Comparison of ENCODE assay signal across 12 cellular contexts in the genomic region with DNA sequence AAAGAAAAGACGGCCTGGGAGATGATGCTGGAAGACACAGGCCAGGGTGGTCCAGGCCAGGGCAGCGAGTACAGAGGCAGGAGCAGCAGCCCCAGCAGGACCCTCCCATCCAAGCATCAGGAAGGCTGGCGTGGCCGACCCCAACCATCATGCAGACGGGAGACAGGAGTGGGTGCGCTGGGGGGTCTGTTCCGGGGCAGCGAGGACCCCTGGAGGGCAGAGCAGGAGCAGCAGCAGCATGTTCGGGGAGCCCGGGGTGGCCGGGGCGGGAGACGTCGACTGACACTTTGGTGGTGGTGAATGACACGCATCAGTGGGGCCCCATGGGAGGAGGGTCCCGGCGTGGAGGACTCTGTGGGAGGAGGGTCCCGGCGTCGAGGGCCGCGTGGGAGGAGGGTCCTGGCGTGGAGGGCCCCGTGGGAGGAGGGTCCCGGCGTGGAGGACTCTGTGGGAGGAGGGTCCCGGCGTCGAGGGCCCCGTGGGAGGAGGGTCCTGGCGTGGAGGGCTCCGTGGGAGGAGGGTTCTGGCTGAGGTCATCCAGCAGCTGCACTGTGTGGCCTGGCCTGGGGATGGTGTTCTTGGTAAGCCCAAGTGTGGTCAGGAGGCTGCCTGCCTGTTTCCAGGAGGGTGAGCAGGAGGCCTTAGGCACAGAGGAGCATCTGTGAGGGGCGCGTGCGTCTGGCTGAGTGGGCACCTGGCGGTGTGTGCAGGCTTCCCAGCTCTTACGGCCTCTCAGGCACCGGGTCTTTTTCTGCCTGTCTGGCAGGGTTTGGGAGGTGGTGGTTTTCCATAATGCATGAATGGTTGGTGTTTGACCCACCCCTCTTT. TPM values are rescaled to one million over a fixed set of nuclear protein-coding genes. Genes with fewer than 3 reads are reported as not detected.
A peak's percentile ranks its signal among the peaks of the same experiment; 100 is the strongest.
DNase-seq lines count a peak whose midpoint lies in the region; ATAC-seq, FAIRE-seq and TF ChIP-seq lines count a peak whose summit lies in the region.
"Had no signal": no experiment of that assay in that cellular context is flagged by ENCODE, and none has a peak within 500 bp of the region (broad histone marks: within the 10 kb centered on the region; RNA-seq: fewer than 3 reads in every experiment).

No MANE protein-coding gene starts in this region.

- no peak overlapping the region for H3K9ac ChIP-seq in PC-3 (ENCODE audit: low read length)
- H3K9ac ChIP-seq in fibroblast of lung (ENCODE audit: insufficient read depth, low read length), result no peak overlapping the region

- H3K4me1 Mint-ChIP-seq in Calu3 (ENCODE audit: low read depth, unreplicated experiment), result no peaks in the 10 kb centered on the region
- no peaks in the 10 kb centered on the region for H3K4me1 Mint-ChIP-seq in activated CD8-positive, alpha-beta T cell treated with anti-CD3 and anti-CD28 coated beads for 36 hours (ENCODE audit: low read depth)

- H3K27ac Mint-ChIP-seq in Calu3 (ENCODE audit: unreplicated experiment), result no peak overlapping the region
- no peak overlapping the region for H3K27ac Mint-ChIP-seq in activated CD8-positive, alpha-beta T cell treated with anti-CD3 and anti-CD28 coated beads for 36 hours

- H3K4me3 Mint-ChIP-seq in Calu3 (ENCODE audit: low read depth, unreplicated experiment), result no peak overlapping the region
- H3K4me3 Mint-ChIP-seq in activated CD8-positive, alpha-beta T cell treated with anti-CD3 and anti-CD28 coated beads for 36 hours, result no peak overlapping the region
- H3K4me3 Mint-ChIP-seq: activated T-cell treated with anti-CD3 and anti-CD28 coated beads, Interleukin-2, amount 50 U/mL, for 4 hours had no signal

- intact Hi-C loops in Calu3 (cut with micrococcal nuclease; ENCODE audit: unreplicated experiment), result no loop called here
- intact Hi-C loops in PC-3 (cut with micrococcal nuclease), result no loop called here
- intact Hi-C loops in psoas muscle (cut with DNase I), result loop anchor here in 1 of 2 donors (5.0 kb wide), 1 partner anchor 39 kb away; the partner anchor contains the start of gene FAM20C
- intact Hi-C loops in activated CD8-positive, alpha-beta T cell treated with anti-CD3 and anti-CD28 coated beads for 36 hours (cut with micrococcal nuclease), result no loop called here

- H3F3A ChIP-seq in PC-3 (ENCODE audit: low read length, unreplicated experiment), result no peaks in the 10 kb centered on the region

- H3K4me2 ChIP-seq in PC-3 (ENCODE audit: low read length) (no peak overlapping the region), fibroblast of lung (ENCODE audit: extremely low read depth, insufficient read depth, low read length) (no peak overlapping the region)

- H3K9me3 ChIP-seq in PC-3 (ENCODE audit: low read length) (no peaks in the 10 kb centered on the region), fibroblast of lung (ENCODE audit: control insufficient read depth, insufficient read depth, low read depth, low read length) (no peaks in the 10 kb centered on the region), psoas muscle (no peaks in the 10 kb centered on the region)

- H3K4me3 ChIP-seq in PC-3 (ENCODE audit: low read length) (no peak overlapping the region), fibroblast of lung (replicated peaks in 1 of 4; ENCODE audit: control extremely low read depth in 1 of 4, insufficient read depth in 1 of 4, low read depth in 3 of 4, low read length in 4 of 4) (no peak overlapping the region), psoas muscle (no peak overlapping the region)

- peak; percentile 44 for TF ChIP-seq CTCF in Calu3 (IDR thresholded peaks at IDR 0.05; ENCODE audit: unreplicated experiment)
- peak; percentile 44 for TF ChIP-seq CTCF in PC-3 (conservative IDR thresholded peaks at IDR 0.05; ENCODE audit: low read depth, low read length)
- TF ChIP-seq CTCF in fibroblast of lung (conservative IDR thresholded peaks at IDR 0.05 in 1 of 2, IDR thresholded peaks at IDR 0.05 in 1 of 2; ENCODE audit: low read depth in 1 of 2, low read length in 2 of 2), result peak; percentile 5 to 41
- peak; percentile 22 for TF ChIP-seq CTCF in psoas muscle (IDR thresholded peaks at IDR 0.05)
- TF ChIP-seq CTCF in activated CD8-positive, alpha-beta T cell treated with anti-CD3 and anti-CD28 coated beads for 36 hours (IDR thresholded peaks at IDR 0.05), result no peak

- H3K4me1 ChIP-seq in PC-3 (ENCODE audit: insufficient read depth, low read length) (peaks cover 7% of the 10 kb centered on the region; the same call in 1 of the 2 replicates), fibroblast of lung (ENCODE audit: control insufficient read depth, extremely low read depth, insufficient read depth, low read length) (peaks cover 55% of the 10 kb centered on the region), psoas muscle (peaks cover 77% of the 10 kb centered on the region)

- no peak overlapping the region for H3K27ac ChIP-seq in PC-3 (ENCODE audit: low read length)
- peak overlapping the region; percentile 95 for H3K27ac ChIP-seq in fibroblast of lung (ENCODE audit: insufficient read depth, low read length)
- H3K27ac ChIP-seq in psoas muscle, result peak overlapping the region; percentile 92

- H2AFZ ChIP-seq in PC-3 (ENCODE audit: low read length) (no peak overlapping the region), fibroblast of lung (ENCODE audit: low read length) (no peak overlapping the region)

- ATAC-seq in PC-3, result no peak
- ATAC-seq in psoas muscle, result no peak
- ATAC-seq in activated CD8-positive, alpha-beta T cell treated with anti-CD3 and anti-CD28 coated beads for 36 hours, result no peak
- no peak for ATAC-seq in HG03039 (IDR thresholded peaks at IDR 0.05; ENCODE audit: unreplicated experiment)
- ATAC-seq: activated T-cell treated with anti-CD3 and anti-CD28 coated beads, Interleukin-2, amount 50 U/mL, for 4 hours had no signal

- H3K27me3 ChIP-seq in PC-3 (ENCODE audit: low read length), result no peaks in the 10 kb centered on the region
- H3K27me3 ChIP-seq in fibroblast of lung (ENCODE audit: control insufficient read depth, insufficient read depth, low read length), result no peaks in the 10 kb centered on the region
- H3K27me3 ChIP-seq in psoas muscle (ENCODE audit: insufficient read depth in 3 of 3, low read length in 2 of 3), result no peaks in the 10 kb centered on the region

- H3K79me2 ChIP-seq in PC-3 (ENCODE audit: low read length), result no peaks in the 10 kb centered on the region
- peaks cover 37% of the 10 kb centered on the region for H3K79me2 ChIP-seq in fibroblast of lung (ENCODE audit: control insufficient read depth, insufficient read depth, low read length)

- FAIRE-seq in GM19239 (lab: Jason Lieb, UNC), result no peak

- H3K9me2 ChIP-seq in PC-3 (replicated peaks; ENCODE audit: low read length), result no peaks in the 10 kb centered on the region

- no peaks in the 10 kb centered on the region for H3K9me3 Mint-ChIP-seq in Calu3 (ENCODE audit: low read depth, unreplicated experiment)
- no peaks in the 10 kb centered on the region for H3K9me3 Mint-ChIP-seq in activated CD8-positive, alpha-beta T cell treated with anti-CD3 and anti-CD28 coated beads for 36 hours
- H3K9me3 Mint-ChIP-seq: activated T-cell treated with anti-CD3 and anti-CD28 coated beads, Interleukin-2, amount 50 U/mL, for 4 hours had no signal

- POLR2A ChIA-PET in PC-3 (lab: Charles Lee; ENCODE audit: unreplicated experiment), result no interaction called here
- POLR2A ChIA-PET in activated CD8-positive, alpha-beta T cell treated with anti-CD3 and anti-CD28 coated beads for 36 hours (lab: Charles Lee), result no interaction called here

- DNase-seq in Calu3, result no peak
- DNase-seq in PC-3, result no peak
- peak in 1 of 2 donors; percentile 49 for DNase-seq in fibroblast of lung (ENCODE audit: low read depth in 2 of 2)
- no peak for DNase-seq in psoas muscle
- DNase-seq in activated CD8-positive, alpha-beta T cell treated with anti-CD3 and anti-CD28 coated beads for 36 hours, result no peak
- no peak for DNase-seq in GM19239 (ENCODE audit: insufficient read length, low spot score)
- no peak for DNase-seq in activated CD8-positive, alpha-beta memory T cell treated with anti-CD3 and anti-CD28 coated beads for 24 hours
- DNase-seq: activated T-cell treated with anti-CD3 and anti-CD28 coated beads, Interleukin-2, amount 50 U/mL, for 4 hours; NCI-H524; T-helper 2 cell had no signal

- H3K36me3 Mint-ChIP-seq in Calu3 (ENCODE audit: insufficient read depth, unreplicated experiment), result no peaks in the 10 kb centered on the region
- H3K36me3 Mint-ChIP-seq in activated CD8-positive, alpha-beta T cell treated with anti-CD3 and anti-CD28 coated beads for 36 hours (ENCODE audit: low read depth), result no peaks in the 10 kb centered on the region

- 70 to 72% (median 71%) methylated on average over 36 to 38 of the region's 38 CpGs for WGBS in psoas muscle, 3 donors

- BruUV-seq in Calu3 (replicated peaks; lab: Mats Ljungman, UMichigan) (no TSS peak), PC-3 (replicated peaks; lab: Mats Ljungman, UMichigan) (no TSS peak)

- H3K36me3 ChIP-seq in PC-3 (ENCODE audit: low read depth, low read length) (peaks cover 8% of the 10 kb centered on the region; the same call in 1 of the 2 replicates), fibroblast of lung (ENCODE audit: control insufficient read depth, insufficient read depth, low read length) (peaks cover 11% of the 10 kb centered on the region), psoas muscle (ENCODE audit: insufficient read depth in 1 of 2, low read depth in 1 of 2) (no peaks in the 10 kb centered on the region)

- H4K20me1 ChIP-seq in PC-3 (ENCODE audit: low read length), result no peaks in the 10 kb centered on the region
- H4K20me1 ChIP-seq in fibroblast of lung (ENCODE audit: control insufficient read depth, extremely low read depth, insufficient read depth, low read length), result no peaks in the 10 kb centered on the region

- CTCF ChIA-PET in Calu3 (lab: Charles Lee) (no interaction called here), PC-3 (lab: Charles Lee) (no interaction called here)
- CTCF ChIA-PET in activated CD8-positive, alpha-beta T cell treated with anti-CD3 and anti-CD28 coated beads for 36 hours (lab: Charles Lee), result no interaction called here

- peaks cover 36% of the 10 kb centered on the region for H3K27me3 Mint-ChIP-seq in Calu3 (ENCODE audit: unreplicated experiment)
- peaks cover 3% of the 10 kb centered on the region for H3K27me3 Mint-ChIP-seq in activated CD8-positive, alpha-beta T cell treated with anti-CD3 and anti-CD28 coated beads for 36 hours

RNA-seq across cellular contexts. Expression of gene FAM20C, which starts 38.9 kb away (rescaled TPM):
- total RNA-seq in Calu3 (2022) (4.9 and 9.1 TPM in 2 replicates), PC-3 (2014; rRNA removed) (87.9 and 119 TPM in 2 replicates), fibroblast of lung (52.9 and 70.7 TPM in 2 replicates), psoas muscle (10 to 100 TPM; 28.1 to 47.6 (median 43.6) TPM)
- polyA plus RNA-seq in fibroblast of lung (31.8 and 49.8 TPM in 2 replicates), psoas muscle (10 to 100 TPM; 15.6 to 18.3 (median 16.5) TPM)
- 63.2 and 98.4 TPM in 2 replicates for polyA plus RNA-seq in fibroblast of lung (2012)
- polyA minus RNA-seq in fibroblast of lung (ENCODE audit: low replicate concordance), result 34.0 and 76.6 TPM in 2 replicates
- total RNA-seq in activated CD8-positive, alpha-beta T cell treated with anti-CD3 and anti-CD28 coated beads for 36 hours, result 1 to 10 TPM in 1 of 2 experiments, under 1 TPM in 1; 0.29 to 1.1 TPM

RNA-seq across cellular contexts. Expression of gene FOXL3, which starts 58.7 kb away (rescaled TPM):
- total RNA-seq in Calu3 (2022) (not detected in 2 replicates), PC-3 (2014; rRNA removed) (not detected in 2 replicates), fibroblast of lung (not detected in 2 replicates), psoas muscle (not detected)
- polyA plus RNA-seq in fibroblast of lung (not detected in 2 replicates), psoas muscle (not detected)
- not detected in 2 replicates for polyA plus RNA-seq in fibroblast of lung (2012)
- not detected in 2 replicates for polyA minus RNA-seq in fibroblast of lung (ENCODE audit: low replicate concordance)
- not detected for total RNA-seq in activated CD8-positive, alpha-beta T cell treated with anti-CD3 and anti-CD28 coated beads for 36 hours
- total RNA-seq: activated T-cell treated with anti-CD3 and anti-CD28 coated beads, Interleukin-2, amount 50 U/mL, for 4 hours; pulmonary artery endothelial cell had no signal
